ENCODE assay signal across 15 cellular contexts in genomic region chr11:86704710-86705109, GRCh38. TPM values are rescaled to one million over a fixed set of nuclear protein-coding genes. Genes with fewer than 3 reads are reported as not detected.
A peak's percentile ranks its signal among the peaks of the same experiment; 100 is the strongest.
DNase-seq lines count a peak whose midpoint lies in the region; ATAC-seq and TF ChIP-seq lines count a peak whose summit lies in the region.
"Had no signal": no experiment of that assay in that cellular context is flagged by ENCODE, and none has a peak within 500 bp of the region (broad histone marks: within the 10 kb centered on the region; RNA-seq: fewer than 3 reads in every experiment).

No MANE protein-coding gene starts in this region.

- no peaks in the 10 kb centered on the region for H3K36me3 Mint-ChIP-seq in type B pancreatic cell
- H3K36me3 Mint-ChIP-seq: CD14-positive monocyte; CD4-positive, alpha-beta memory T cell had no signal

- H3K27ac ChIP-seq in lung (ENCODE audit: low read depth in 1 of 2, low read length in 1 of 2): no peak overlapping the region
- H3K27ac ChIP-seq: BLaER1, GM23248 had no signal

- no peaks in the 10 kb centered on the region for H3K27me3 Mint-ChIP-seq in type B pancreatic cell

- intact Hi-C loops in left cardiac atrium (cut with DNase I): no loop called here

- H3K9me3 Mint-ChIP-seq in type B pancreatic cell: peaks cover 5% of the 10 kb centered on the region

- no peak overlapping the region for H3K4me3 Mint-ChIP-seq in type B pancreatic cell
- H3K4me3 Mint-ChIP-seq: CD14-positive monocyte; CD4-positive, alpha-beta memory T cell had no signal

- no peak for TF ChIP-seq CTCF in lung (IDR thresholded peaks at IDR 0.05; ENCODE audit: control extremely low read depth, extremely low read depth)
- no peak for TF ChIP-seq CTCF in type B pancreatic cell (conservative IDR thresholded peaks at IDR 0.05)

- no peaks in the 10 kb centered on the region for H3K9me3 ChIP-seq in lung (ENCODE audit: control insufficient read depth in 2 of 2, insufficient read depth in 1 of 2, low read length in 1 of 2)
- H3K9me3 ChIP-seq: BLaER1, HAP-1 had no signal

- H3K36me3 ChIP-seq in lung (ENCODE audit: control insufficient read depth in 2 of 2, insufficient read depth in 2 of 2, low read length in 2 of 2): no peaks in the 10 kb centered on the region
- H3K36me3 ChIP-seq: BLaER1, HAP-1 had no signal

- DNase-seq in DMS53 (lab: John Stamatoyannopoulos, UW) (peak; percentile 42), DMS53 treated with DMSO at 0.1 percent for 48 hours (lab: John Stamatoyannopoulos, UW; ENCODE audit: unreplicated experiment) (no peak), OCI-M1 (lab: John Stamatoyannopoulos, UW) (peak; percentile 52), lung (ENCODE audit: low spot score) (no peak), type B pancreatic cell (ENCODE audit: extremely low spot score, unreplicated experiment) (no peak), left cardiac atrium (no peak)
- DNase-seq in stimulated activated CD4-positive, alpha-beta T cell treated with anti-CD3 and anti-CD28 coated beads, Interleukin-2, amount 100 ng/mL, for 48 hours: no peak
- DNase-seq in activated CD8-positive, alpha-beta memory T cell treated with anti-CD3 and anti-CD28 coated beads, Interleukin-2, amount 50 U/mL, for 48 hours: no peak
- DNase-seq: 8988T; CD4-positive, alpha-beta memory T cell; GM23248 had no signal

- no peaks in the 10 kb centered on the region for H3K27me3 ChIP-seq in lung (ENCODE audit: control insufficient read depth, insufficient read depth)
- H3K27me3 ChIP-seq: BLaER1 had no signal

- peak overlapping the region; percentile 19 for H3K27ac Mint-ChIP-seq in type B pancreatic cell

- 74 to 88% methylated on average over 2 of the region's 2 CpGs for WGBS in lung, 2 donors

- ATAC-seq in lung (ENCODE audit: insufficient read depth, low FRiP score): peak; percentile 59
- no peak for ATAC-seq in left cardiac atrium

- H3K4me3 ChIP-seq in lung: no peak overlapping the region
- H3K4me3 ChIP-seq: BLaER1, GM23248, HAP-1 had no signal

- H3K4me1 ChIP-seq in lung (ENCODE audit: control insufficient read depth in 2 of 2, insufficient read depth in 2 of 2, low read length in 2 of 2): no peaks in the 10 kb centered on the region
- H3K4me1 ChIP-seq: BLaER1, HAP-1 had no signal

- H3K4me1 Mint-ChIP-seq in type B pancreatic cell (ENCODE audit: unreplicated experiment): peaks cover 21% of the 10 kb centered on the region
- H3K4me1 Mint-ChIP-seq: CD4-positive, alpha-beta memory T cell had no signal

RNA-seq across cellular contexts. Expression of gene ME3, which starts 32.3 kb away (rescaled TPM):
- total RNA-seq in lung (10 to 100 TPM; 25.9 to 38.7 TPM), type B pancreatic cell (ENCODE audit: low replicate concordance) (6.5 and 9.7 TPM in 2 replicates), left cardiac atrium (10 to 100 TPM; 19.7 to 24.2 TPM)
- polyA plus RNA-seq in lung: 10 to 100 TPM in 1 of 2 donors, 1 to 10 TPM in 1; 7.4 to 16.6 TPM
- total RNA-seq: H4 had no signal

Comparison
In these comparisons a context has a peak if more than half of its experiments do, and no peak if none do; other contexts are left out.
1. DNase-seq: peak in DMS53 (single experiment) and OCI-M1 (single experiment); none in DMS53 treated with DMSO at 0.1 percent for 48 hours (single experiment), lung (single experiment), type B pancreatic cell (single experiment), left cardiac atrium (single experiment), stimulated activated CD4-positive, alpha-beta T cell treated with anti-CD3 and anti-CD28 coated beads, Interleukin-2, amount 100 ng/mL, for 48 hours (0 of 2) and activated CD8-positive, alpha-beta memory T cell treated with anti-CD3 and anti-CD28 coated beads, Interleukin-2, amount 50 U/mL, for 48 hours (single experiment).